In the genomic region with DNA sequence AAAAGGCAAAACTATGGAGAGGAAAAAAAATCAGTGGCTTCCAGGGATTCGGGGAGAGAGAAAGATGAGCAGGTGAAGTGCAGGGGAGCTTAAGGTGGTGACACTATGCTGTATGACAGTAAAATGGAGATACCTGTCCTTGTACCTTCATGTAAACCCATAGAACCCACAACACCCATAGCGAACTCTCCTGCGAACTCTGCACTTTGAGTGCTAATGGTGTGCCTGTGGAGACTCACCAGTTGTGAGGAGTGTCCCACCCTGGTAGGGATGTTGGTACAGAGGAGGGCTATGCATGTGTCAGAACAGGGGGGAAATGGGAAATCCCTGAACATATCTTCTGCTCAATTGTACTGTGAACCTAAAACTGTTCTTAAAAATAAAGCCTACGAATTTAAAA, we compare ENCODE assay signal across 19 cellular contexts. TPM values are rescaled to one million over a fixed set of nuclear protein-coding genes. Genes with fewer than 3 reads are reported as not detected.
DNase-seq lines count a peak whose midpoint lies in the region; ATAC-seq and TF ChIP-seq lines count a peak whose summit lies in the region.
"Had no signal": no experiment of that assay in that cellular context is flagged by ENCODE, and none has a peak within 500 bp of the region (broad histone marks: within the 10 kb centered on the region; RNA-seq: fewer than 3 reads in every experiment).

No MANE protein-coding gene starts in this region.

- no peak overlapping the region for H3K14ac ChIP-seq in IMR-90 (replicated peaks; ENCODE audit: low read depth, low read length)

- H4K8ac ChIP-seq in IMR-90 (ENCODE audit: low read depth in 2 of 2, low read length in 2 of 2): no peak overlapping the region

- no peak overlapping the region for H3K56ac ChIP-seq in IMR-90 (ENCODE audit: extremely low read depth, insufficient read depth, low read length)

- no peak for TF ChIP-seq RAD21 in IMR-90 (IDR thresholded peaks at IDR 0.05; ENCODE audit: low read length)

- H2AK9ac ChIP-seq in IMR-90 (replicated peaks; ENCODE audit: low read depth, low read length, poor library complexity): peak overlapping the region; percentile 55

- no CpG with 5 or more reads among the region's 4 CpGs for WGBS in IMR-90 (ENCODE audit: extremely low coverage in 2 of 2, insufficient read length in 1 of 2), 2 experiments
- WGBS in suprapubic skin: 71% methylated on average over 4 of the region's 4 CpGs

- H3K27me3 ChIP-seq in IMR-90 (ENCODE audit: control insufficient read depth, insufficient read depth, low read length): no peaks in the 10 kb centered on the region
- H3K27me3 ChIP-seq in suprapubic skin: peaks cover 36% of the 10 kb centered on the region
- H3K27me3 ChIP-seq: BE2C had no signal

- H4K91ac ChIP-seq in IMR-90 (ENCODE audit: insufficient read depth, low read depth, low read length): no peak overlapping the region

- in situ Hi-C loops in IMR-90 (cut with MboI; ENCODE audit: low sequenced_read_pairs): no loop called here

- H3K36me3 ChIP-seq in IMR-90 (ENCODE audit: control insufficient read depth, insufficient read depth, low read length): no peaks in the 10 kb centered on the region
- no peaks in the 10 kb centered on the region for H3K36me3 ChIP-seq in suprapubic skin
- H3K36me3 ChIP-seq: BE2C had no signal

- H3K27ac ChIP-seq in IMR-90 (ENCODE audit: insufficient read depth, low read length) (no peak overlapping the region), coronary artery (no peak overlapping the region), suprapubic skin (no peak overlapping the region)
- H3K27ac ChIP-seq: A549, C4-2B had no signal

- H3K9me3 ChIP-seq in IMR-90 (ENCODE audit: control insufficient read depth, insufficient read depth, low read length) (peaks cover 2% of the 10 kb centered on the region), suprapubic skin (no peaks in the 10 kb centered on the region)
- H3K9me3 ChIP-seq: A549, BE2C had no signal

- no peaks in the 10 kb centered on the region for H3K4me1 ChIP-seq in IMR-90 (ENCODE audit: control insufficient read depth, insufficient read depth, low read length)
- H3K4me1 ChIP-seq in suprapubic skin: no peaks in the 10 kb centered on the region
- H3K4me1 ChIP-seq: A549, BE2C had no signal

- H3K4me2 ChIP-seq in IMR-90 (ENCODE audit: low read depth, low read length): no peak overlapping the region
- H3K4me2 ChIP-seq: A549, GM23338 had no signal

- no peak for ATAC-seq in IMR-90 (ENCODE audit: low read depth)
- ATAC-seq in GM19397 (IDR thresholded peaks at IDR 0.05; ENCODE audit: unreplicated experiment): no peak
- ATAC-seq: A549; CD8-positive, alpha-beta T cell; GM23338 had no signal

- H2AFZ ChIP-seq in IMR-90 (replicated peaks; ENCODE audit: low read length, poor library complexity): no peak overlapping the region
- H2AFZ ChIP-seq: GM23338 had no signal

- TF ChIP-seq POLR2A in IMR-90 (IDR thresholded peaks at IDR 0.05; ENCODE audit: low read depth, low read length) (no peak), suprapubic skin (IDR thresholded peaks at IDR 0.05) (no peak)

- peak; percentile 10 for DNase-seq in activated effector memory CD4-positive, alpha-beta T cell treated with anti-CD3 and anti-CD28 coated beads, Interleukin-2, amount 50 U/mL, for 16 hours
- no peak for DNase-seq in activated effector memory CD4-positive, alpha-beta T cell treated with Interleukin-2 at 50 U/mL for 16 hours
- DNase-seq in IMR-90 (no peak), coronary artery (ENCODE audit: low spot score) (peak; percentile 4), suprapubic skin (ENCODE audit: low spot score in 2 of 2) (peak; percentile 11 to 18), GM19238 (ENCODE audit: insufficient read length, low spot score) (no peak)
- DNase-seq: BE2C; CD8-positive, alpha-beta T cell; COR-L47; DND-41; GDM1; H7 had no signal

- no peak overlapping the region for H3K18ac ChIP-seq in IMR-90 (ENCODE audit: low read depth, low read length)

- TF ChIP-seq CTCF in IMR-90 (conservative IDR thresholded peaks at IDR 0.05; ENCODE audit: low read depth, low read length) (no peak), coronary artery (IDR thresholded peaks at IDR 0.05) (no peak), suprapubic skin (IDR thresholded peaks at IDR 0.05) (no peak)

- TF ChIP-seq EP300 in suprapubic skin (IDR thresholded peaks at IDR 0.05): no peak

- no peak overlapping the region for H4K5ac ChIP-seq in IMR-90 (ENCODE audit: low read depth, low read length)

- intact Hi-C loops in IMR-90 (cut with micrococcal nuclease): no loop called here

- H3K79me1 ChIP-seq in IMR-90 (ENCODE audit: low read depth in 1 of 2, low read length in 2 of 2): no peaks in the 10 kb centered on the region

- no peaks in the 10 kb centered on the region for H3K9me1 ChIP-seq in IMR-90 (ENCODE audit: insufficient read depth, low read length)

- no peak overlapping the region for H2BK120ac ChIP-seq in IMR-90 (ENCODE audit: low read depth, low read length)

- no peak overlapping the region for H2AK5ac ChIP-seq in IMR-90 (ENCODE audit: low read depth, low read length)

- H3K4me3 ChIP-seq in IMR-90 (ENCODE audit: insufficient read depth, low read depth, low read length) (no peak overlapping the region), coronary artery (no peak overlapping the region), suprapubic skin (no peak overlapping the region)
- H3K4me3 ChIP-seq: A549, GM23338 had no signal

- no peak overlapping the region for H3K4ac ChIP-seq in IMR-90 (ENCODE audit: low read depth, low read length)

- BruUV-seq in IMR-90 (replicated peaks; lab: Mats Ljungman, UMichigan): no TSS peak

- no peak overlapping the region for H3K23ac ChIP-seq in IMR-90 (ENCODE audit: low read depth, low read length)

- POLR2A ChIA-PET in IMR-90 (lab: Charles Lee; ENCODE audit: unreplicated experiment): no interaction called here

- H2BK20ac ChIP-seq in IMR-90 (ENCODE audit: low read depth, low read length): no peak overlapping the region

- H3K9ac ChIP-seq in IMR-90 (ENCODE audit: low read depth, low read length): no peak overlapping the region

- H2BK15ac ChIP-seq in IMR-90 (ENCODE audit: low read depth, low read length): no peak overlapping the region

- dilution Hi-C loops in IMR-90 (cut with HindIII; ENCODE audit: low sequenced_read_pairs, unreplicated experiment): no loop called here

- CTCF ChIA-PET in IMR-90 (lab: Yijun Ruan, JAX): no interaction called here

- H4K20me1 ChIP-seq in IMR-90 (ENCODE audit: insufficient read depth, low read length): no peaks in the 10 kb centered on the region

- no peak overlapping the region for H2BK5ac ChIP-seq in IMR-90 (ENCODE audit: low read depth, low read length, poor library complexity, severe bottlenecking)

TF ChIP-seq in IMR-90, 13 proteins besides CTCF, POLR2A, EP300 and RAD21:
- TF ChIP-seq SMC3 (IDR thresholded peaks at IDR 0.05; ENCODE audit: low read depth, low read length): no peak

RNA-seq across cellular contexts. Expression of a gene that starts 42.8 kb away (rescaled TPM):
- total RNA-seq in IMR-90 (2012; rRNA removed) (not detected in 2 replicates), suprapubic skin (not detected)
- polyA plus RNA-seq in IMR-90 (2012; rRNA removed): not detected in 2 replicates
- not detected in 2 replicates for polyA plus RNA-seq in IMR-90 (2012; cell fraction: cytosol; rRNA removed)
- polyA plus RNA-seq in IMR-90 (2012; cell fraction: nucleus; rRNA removed; ENCODE audit: low replicate concordance): not detected in 2 replicates
- total RNA-seq: CD8-positive, alpha-beta T cell; HT-29 had no signal
- polyA plus RNA-seq: AG04450, GM23338, IgD-negative memory B cell had no signal

Comparison
In these comparisons a context has a peak if more than half of its experiments do, and no peak if none do; other contexts are left out.
1. DNase-seq: peak in activated effector memory CD4-positive, alpha-beta T cell treated with anti-CD3 and anti-CD28 coated beads, Interleukin-2, amount 50 U/mL, for 16 hours (single experiment), coronary artery (single experiment) and suprapubic skin (2 of 2); none in activated effector memory CD4-positive, alpha-beta T cell treated with Interleukin-2 at 50 U/mL for 16 hours (single experiment), IMR-90 (single experiment) and GM19238 (single experiment).